Comparison of ENCODE assay signal across 27 cellular contexts in the genomic region with DNA sequence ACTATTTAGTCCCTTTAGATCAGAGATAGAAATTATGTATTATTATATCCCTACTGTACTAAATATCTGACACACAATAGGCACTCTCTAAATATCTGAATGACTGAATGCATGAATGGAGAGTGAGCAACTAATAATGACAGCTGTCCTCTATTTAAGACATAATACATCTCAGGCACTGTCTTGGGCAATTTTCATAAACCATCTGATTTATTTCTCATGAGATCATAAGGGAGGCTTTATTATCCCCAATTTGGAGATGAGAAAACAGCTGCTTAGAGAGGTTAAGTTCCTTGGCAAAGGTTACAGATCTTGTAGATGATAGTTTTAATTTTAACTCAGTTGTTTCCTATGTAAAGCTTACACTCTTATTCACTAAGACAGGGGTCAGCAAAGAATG.
"Had no signal": no experiment of that assay in that cellular context is flagged by ENCODE, and none has a peak within 500 bp of the region (broad histone marks: within the 10 kb centered on the region; RNA-seq: fewer than 3 reads in every experiment).

No MANE protein-coding gene starts in this region.

- H3K27me3 ChIP-seq: ascending aorta, cardiac muscle cell had no signal

- H3K4me1 ChIP-seq: ascending aorta had no signal

- ATAC-seq: activated CD8-positive, alpha-beta memory T cell treated with anti-CD3 and anti-CD28 coated beads, Interleukin-2, amount 10 ng/mL, durations not matched to agents 7 days and 5 days; activated CD8-positive, alpha-beta T cell treated with anti-CD3 and anti-CD28 coated beads, Interleukin-2, amount 10 ng/mL, durations not matched to agents 7 days and 5 days; activated naive CD8-positive, alpha-beta T cell treated with anti-CD3 and anti-CD28 coated beads, Interleukin-2, amount 50 U/mL, for 24 hours had no signal

- H3K27ac ChIP-seq: ascending aorta, cardiac muscle cell, VCaP had no signal

- H3K9me3 ChIP-seq: ascending aorta had no signal

- H3K4me3 ChIP-seq: ascending aorta, cardiac muscle cell had no signal

- DNase-seq: activated B cell treated with CpG ODN at 0.5 μM for 24 hours; activated CD4-positive, alpha-beta memory T cell treated with anti-CD3 and anti-CD28 coated beads, Interleukin-2, amount 10 ng/mL, durations not matched to agents 7 days and 5 days; activated CD4-positive, alpha-beta T cell treated with anti-CD3 and anti-CD28 coated beads for 4 hours; activated CD4-positive, alpha-beta T cell treated with anti-CD3 and anti-CD28 coated beads, Interleukin-2, amount 10 ng/mL, durations not matched to agents 7 days and 5 days; activated CD4-positive, alpha-beta T cell treated with anti-CD3 and anti-CD28 coated beads, Interleukin-2, amount 50 U/mL, for 48 hours; activated CD4-positive, CD25-positive, alpha-beta regulatory T cell treated with anti-CD3 and anti-CD28 coated beads, Interleukin-2, amount 50 U/mL, for 72 hours; activated CD8-positive, alpha-beta memory T cell treated with anti-CD3 and anti-CD28 coated beads for 24 hours; activated CD8-positive, alpha-beta memory T cell treated with anti-CD3 and anti-CD28 coated beads, Interleukin-2, amount 10 ng/mL, durations not matched to agents 7 days and 5 days; activated CD8-positive, alpha-beta memory T cell treated with anti-CD3 and anti-CD28 coated beads, Interleukin-2, amount 50 U/mL, for 48 hours; activated CD8-positive, alpha-beta T cell treated with anti-CD3 and anti-CD28 coated beads, Interleukin-2, amount 10 ng/mL, durations not matched to agents 7 days and 5 days; activated effector memory CD4-positive, alpha-beta T cell treated with Interleukin-2 at 50 U/mL for 16 hours; activated gamma-delta T cell; activated naive CD4-positive, alpha-beta T cell treated with anti-CD3 and anti-CD28 coated beads, Interleukin-2, amount 10 ng/mL, durations not matched to agents 7 days and 5 days; activated naive CD4-positive, alpha-beta T cell treated with Interleukin-2 at 50 U/mL for 16 hours; activated naive CD8-positive, alpha-beta T cell treated with anti-CD3 and anti-CD28 coated beads, Interleukin-2, amount 10 ng/mL, durations not matched to agents 7 days and 5 days; activated naive CD8-positive, alpha-beta T cell treated with anti-CD3 and anti-CD28 coated beads, Interleukin-2, amount 50 U/mL, for 24 hours; activated T-cell treated with anti-CD3 and anti-CD28 coated beads, Interleukin-2, amount 50 U/mL, for 24 hours; activated T-cell treated with anti-CD3 and anti-CD28 coated beads, Interleukin-2, amount 50 U/mL, for 48 hours; amygdala; anterior cingulate cortex; caudate nucleus; cerebellar nuclear complex; T-helper 2 cell; T-helper 9 cell had no signal

- H3K36me3 ChIP-seq: ascending aorta, cardiac muscle cell had no signal
